Comparison of ENCODE assay signal across 20 cellular contexts in the genomic region with DNA sequence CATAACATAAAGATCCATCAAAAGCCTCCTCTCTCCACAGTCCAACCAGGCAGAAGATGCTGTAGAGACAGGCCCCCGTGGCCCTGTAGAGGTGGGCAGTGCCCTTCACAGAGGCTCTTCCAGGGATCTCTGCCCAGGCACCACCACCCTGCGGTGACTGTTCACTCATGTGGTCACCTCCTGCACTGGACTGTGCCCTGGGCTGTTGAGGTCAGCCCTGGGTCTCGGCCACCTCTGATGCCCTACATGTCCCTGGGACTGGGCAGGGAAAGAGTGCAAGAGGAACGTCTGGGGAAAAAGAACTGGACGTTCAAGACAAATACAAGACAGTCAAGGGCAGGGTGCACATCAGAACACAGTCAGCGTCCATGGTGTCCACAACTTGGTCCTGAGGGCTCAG.
"Had no signal": no experiment of that assay in that cellular context is flagged by ENCODE, and none has a peak within 500 bp of the region (broad histone marks: within the 10 kb centered on the region; RNA-seq: fewer than 3 reads in every experiment).

No MANE protein-coding gene starts in this region.

- H3K27me3 ChIP-seq: brain microvascular endothelial cell, cardiac muscle cell, Peyer's patch had no signal

- H3K4me3 ChIP-seq: cardiac muscle cell, Peyer's patch had no signal

- DNase-seq: activated CD4-positive, alpha-beta T cell treated with anti-CD3 and anti-CD28 coated beads for 4 hours; activated CD4-positive, alpha-beta T cell treated with anti-CD3 and anti-CD28 coated beads, Interleukin-2, amount 50 U/mL, for 48 hours; activated CD8-positive, alpha-beta memory T cell treated with anti-CD3 and anti-CD28 coated beads, Interleukin-2, amount 10 ng/mL, durations not matched to agents 7 days and 5 days; activated effector memory CD4-positive, alpha-beta T cell treated with anti-CD3 and anti-CD28 coated beads, Interleukin-2, amount 50 U/mL, for 16 hours; activated naive CD4-positive, alpha-beta T cell treated with anti-CD3 and anti-CD28 coated beads for 36 hours; activated T-cell treated with anti-CD3 and anti-CD28 coated beads, Interleukin-2, amount 50 U/mL, for 24 hours; amygdala; brain microvascular endothelial cell; KG1; NCI-H1048; NCI-H146; NCI-H187 treated with DMSO at 0.1 percent for 48 hours; NCI-H2171 treated with DMSO at 0.1 percent for 48 hours; NCI-H510A treated with DMSO at 0.1 percent for 48 hours; NCI-H69; SHP77 treated with DMSO at 0.1 percent for 48 hours had no signal

- H3K36me3 ChIP-seq: cardiac muscle cell had no signal

- H3K4me1 ChIP-seq: Peyer's patch had no signal

- H3K27ac ChIP-seq: brain microvascular endothelial cell, cardiac muscle cell, Peyer's patch, RWPE1 had no signal

- H3K9me3 ChIP-seq: Peyer's patch had no signal

- ATAC-seq: activated CD4-positive, CD25-positive, alpha-beta regulatory T cell treated with anti-CD3 and anti-CD28 coated beads, Interleukin-2, amount 50 U/mL, for 24 hours; activated CD8-positive, alpha-beta memory T cell treated with anti-CD3 and anti-CD28 coated beads, Interleukin-2, amount 10 ng/mL, durations not matched to agents 7 days and 5 days had no signal
